In genomic region chr20:43721429-43722152, GRCh38 we compare ENCODE assay signal across 1 cellular context.
A peak's percentile ranks its signal among the peaks of the same experiment; 100 is the strongest.
TF ChIP-seq lines count a peak whose summit lies in the region.

No MANE protein-coding gene starts in this region.

TF ChIP-seq in GM12878, 131 proteins besides CTCF, POLR2A, EP300 and RAD21:
- TF ChIP-seq STAT3 (IDR thresholded peaks at IDR 0.05; ENCODE audit: low read depth, low read length) (no peak), STAT1 (conservative IDR thresholded peaks at IDR 0.05) (no peak), EZH2 (IDR thresholded peaks at IDR 0.05; ENCODE audit: borderline replicate concordance, control insufficient read depth, low read depth, low read length) (no peak), NR2C2 (IDR thresholded peaks at IDR 0.05; ENCODE audit: borderline replicate concordance, control insufficient read depth, insufficient read length, low read depth) (no peak), IKZF1 (conservative IDR thresholded peaks at IDR 0.05) (peak; percentile 52), EED (IDR thresholded peaks at IDR 0.05; ENCODE audit: low read depth) (peak; percentile 15; the same call in 1 of the 2 replicates), DPF2 (IDR thresholded peaks at IDR 0.05) (peak; percentile 43; the same call in 1 of the 2 replicates), TCF3 (IDR thresholded peaks at IDR 0.05; ENCODE audit: borderline replicate concordance, insufficient read depth, low read depth, low read length) (no peak), CBFB (IDR thresholded peaks at IDR 0.05; ENCODE audit: low read depth) (no peak), PML (IDR thresholded peaks at IDR 0.05; ENCODE audit: low read length) (no peak), TBL1XR1 (IDR thresholded peaks at IDR 0.05; ENCODE audit: low read depth, low read length) (no peak), NBN (IDR thresholded peaks at IDR 0.05) (no peak)
- TF ChIP-seq, protein P1, sequence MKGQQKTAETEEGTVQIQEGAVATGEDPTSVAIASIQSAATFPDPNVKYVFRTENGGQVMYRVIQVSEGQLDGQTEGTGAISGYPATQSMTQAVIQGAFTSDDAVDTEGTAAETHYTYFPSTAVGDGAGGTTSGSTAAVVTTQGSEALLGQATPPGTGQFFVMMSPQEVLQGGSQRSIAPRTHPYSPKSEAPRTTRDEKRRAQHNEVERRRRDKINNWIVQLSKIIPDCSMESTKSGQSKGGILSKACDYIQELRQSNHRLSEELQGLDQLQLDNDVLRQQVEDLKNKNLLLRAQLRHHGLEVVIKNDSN (IDR thresholded peaks at IDR 0.05; ENCODE audit: borderline replicate concordance, extremely low read length, insufficient read depth, low read depth, low read length), result peak; percentile 76
- TF ChIP-seq, protein P2, sequence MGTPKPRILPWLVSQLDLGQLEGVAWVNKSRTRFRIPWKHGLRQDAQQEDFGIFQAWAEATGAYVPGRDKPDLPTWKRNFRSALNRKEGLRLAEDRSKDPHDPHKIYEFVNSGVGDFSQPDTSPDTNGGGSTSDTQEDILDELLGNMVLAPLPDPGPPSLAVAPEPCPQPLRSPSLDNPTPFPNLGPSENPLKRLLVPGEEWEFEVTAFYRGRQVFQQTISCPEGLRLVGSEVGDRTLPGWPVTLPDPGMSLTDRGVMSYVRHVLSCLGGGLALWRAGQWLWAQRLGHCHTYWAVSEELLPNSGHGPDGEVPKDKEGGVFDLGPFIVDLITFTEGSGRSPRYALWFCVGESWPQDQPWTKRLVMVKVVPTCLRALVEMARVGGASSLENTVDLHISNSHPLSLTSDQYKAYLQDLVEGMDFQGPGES (IDR thresholded peaks at IDR 0.05), result no peak
TF ChIP-seq in GM12878: peak in this region for 4.
